Comparison of ENCODE assay signal across 16 cellular contexts in the genomic region with DNA sequence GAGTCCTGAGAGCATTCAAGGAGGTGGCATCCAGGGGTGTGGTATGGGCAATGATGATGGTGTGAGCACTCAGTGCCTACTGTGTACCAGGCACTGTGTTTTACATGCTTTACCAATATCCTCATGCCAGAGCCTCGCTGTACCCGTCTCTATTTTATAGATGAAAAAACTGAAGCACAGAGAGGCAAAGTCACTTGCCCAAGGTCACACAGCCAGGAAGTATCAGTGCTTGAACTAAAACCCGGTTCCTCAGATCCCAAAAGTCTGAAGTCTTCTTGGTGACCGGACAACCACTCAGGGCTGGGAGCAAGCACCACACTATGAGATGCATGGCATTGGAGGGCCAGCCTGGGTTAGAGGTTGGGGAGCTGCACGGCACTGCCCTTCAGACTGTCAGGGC.
DNase-seq lines count a peak whose midpoint lies in the region; ATAC-seq and TF ChIP-seq lines count a peak whose summit lies in the region.
"Had no signal": no experiment of that assay in that cellular context is flagged by ENCODE, and none has a peak within 500 bp of the region (broad histone marks: within the 10 kb centered on the region; RNA-seq: fewer than 3 reads in every experiment).

No MANE protein-coding gene starts in this region.

- H4K12ac ChIP-seq in trophoblast cell (ENCODE audit: low read depth, low read length): no peak overlapping the region

- H3K36me3 ChIP-seq in HEK293 (ENCODE audit: control insufficient read depth in 2 of 2, insufficient read depth in 1 of 2, low read length in 2 of 2) (no peaks in the 10 kb centered on the region), trophoblast cell (ENCODE audit: control insufficient read depth in 1 of 2, insufficient read depth in 2 of 2, low read length in 2 of 2) (no peaks in the 10 kb centered on the region), upper lobe of right lung (no peaks in the 10 kb centered on the region)
- H3K36me3 ChIP-seq: BLaER1 had no signal

- H2BK120ac ChIP-seq in trophoblast cell (ENCODE audit: insufficient read depth, low read length, poor library complexity): no peak overlapping the region

- TF ChIP-seq CTCF in HEK293 (tag by site-specific recombination; IDR thresholded peaks at IDR 0.05): no peak
- TF ChIP-seq CTCF in upper lobe of right lung (IDR thresholded peaks at IDR 0.05): no peak

- ATAC-seq in upper lobe of right lung (peak; percentile 15), GM21576 (IDR thresholded peaks at IDR 0.05; ENCODE audit: unreplicated experiment) (no peak), HG03432 (IDR thresholded peaks at IDR 0.05; ENCODE audit: unreplicated experiment) (no peak)
- ATAC-seq: HCT116 had no signal

- no peak overlapping the region for H3K27ac ChIP-seq in HEK293 (ENCODE audit: extremely low read depth, low read depth, low read length)
- H3K27ac ChIP-seq in trophoblast cell (ENCODE audit: low read depth, low read length): no peak overlapping the region
- no peak overlapping the region for H3K27ac ChIP-seq in upper lobe of right lung
- H3K27ac ChIP-seq: 22Rv1, BLaER1, GM23248 had no signal

- CTCF ChIA-PET in HEK293 (lab: Yijun Ruan, JAX): interaction anchor here (1.0 to 1.3 kb wide), 3 partner anchors 275 to 471 kb away, joined by 3 to 5 read pairs (median 3); no protein-coding TSS in a partner anchor

- intact Hi-C loops in upper lobe of right lung (cut with DNase I): no loop called here

- H3K23ac ChIP-seq in trophoblast cell (ENCODE audit: low read length): no peak overlapping the region

- no peak overlapping the region for H2AFZ ChIP-seq in trophoblast cell (ENCODE audit: insufficient read depth, low read length, poor library complexity)
- H2AFZ ChIP-seq: GM23248 had no signal

- H2BK5ac ChIP-seq in trophoblast cell (ENCODE audit: low read depth, low read length, poor library complexity): no peak overlapping the region

- no peaks in the 10 kb centered on the region for H3K4me1 ChIP-seq in HEK293 (ENCODE audit: control insufficient read depth, insufficient read depth, low read length)
- H3K4me1 ChIP-seq in trophoblast cell (ENCODE audit: control insufficient read depth in 1 of 2, insufficient read depth in 2 of 2, low read length in 2 of 2): peaks cover 0 to 2% of the 10 kb centered on the region in 2 experiments
- H3K4me1 ChIP-seq in upper lobe of right lung: no peaks in the 10 kb centered on the region
- H3K4me1 ChIP-seq: BLaER1 had no signal

- no peaks in the 10 kb centered on the region for H3K27me3 ChIP-seq in trophoblast cell (ENCODE audit: insufficient read depth, low read length)
- H3K27me3 ChIP-seq in upper lobe of right lung: no peaks in the 10 kb centered on the region
- H3K27me3 ChIP-seq: BLaER1 had no signal

- peak overlapping the region; percentile 29 for H3K9ac ChIP-seq in trophoblast cell (ENCODE audit: low read length)
- H3K9ac ChIP-seq: BLaER1, GM23248 had no signal

- H3K79me1 ChIP-seq in trophoblast cell (ENCODE audit: low read length): no peaks in the 10 kb centered on the region

- no peak overlapping the region for H3K18ac ChIP-seq in trophoblast cell (ENCODE audit: low read length)

- H2AK5ac ChIP-seq in trophoblast cell (ENCODE audit: low read length): no peak overlapping the region

- no peak overlapping the region for H4K91ac ChIP-seq in trophoblast cell (ENCODE audit: low read depth, low read length)

- H3K9me3 ChIP-seq in HEK293 (ENCODE audit: control insufficient read depth, insufficient read depth, low read depth, low read length): peaks cover 6% of the 10 kb centered on the region
- no peaks in the 10 kb centered on the region for H3K9me3 ChIP-seq in trophoblast cell (ENCODE audit: insufficient read depth, low read depth, low read length)
- H3K9me3 ChIP-seq in upper lobe of right lung: no peaks in the 10 kb centered on the region
- H3K9me3 ChIP-seq: BLaER1 had no signal

- peak; percentile 39 for DNase-seq in activated effector memory CD4-positive, alpha-beta T cell treated with anti-CD3 and anti-CD28 coated beads, Interleukin-2, amount 50 U/mL, for 16 hours
- no peak for DNase-seq in activated effector memory CD4-positive, alpha-beta T cell treated with Interleukin-2 at 50 U/mL for 16 hours
- no peak for DNase-seq in trophoblast cell
- peak; percentile 20 for DNase-seq in upper lobe of right lung
- DNase-seq in NCI-H446 (lab: John Stamatoyannopoulos, UW): no peak
- DNase-seq: AML-193; Calu3; CD4-positive, CD25-positive, alpha-beta regulatory T cell; DMS 273 treated with DMSO at 0.1 percent for 48 hours; GM23248 had no signal

- no peak overlapping the region for H2BK12ac ChIP-seq in trophoblast cell (ENCODE audit: low read length)

- H3K14ac ChIP-seq in trophoblast cell (ENCODE audit: low read length): no peak overlapping the region

- H3K79me2 ChIP-seq in trophoblast cell (ENCODE audit: control insufficient read depth, insufficient read depth, low read length, poor library complexity): no peaks in the 10 kb centered on the region

- WGBS in trophoblast cell (ENCODE audit: extremely low coverage, insufficient coverage, insufficient read length): no CpG with 5 or more reads among the region's 5 CpGs

- POLR2A ChIA-PET in HEK293 (lab: Yijun Ruan, JAX): no interaction called here

- H3K4ac ChIP-seq in trophoblast cell (ENCODE audit: low read depth, low read length): no peak overlapping the region

- no peak overlapping the region for H3K4me3 ChIP-seq in HEK293 (ENCODE audit: low read depth, low read length)
- H3K4me3 ChIP-seq in trophoblast cell (ENCODE audit: low read depth, low read length): no peak overlapping the region
- no peak overlapping the region for H3K4me3 ChIP-seq in upper lobe of right lung
- H3K4me3 ChIP-seq: BLaER1, GM23248 had no signal

- no peak overlapping the region for H3K4me2 ChIP-seq in trophoblast cell (ENCODE audit: low read length)
- H3K4me2 ChIP-seq: BLaER1 had no signal

- no peak overlapping the region for H4K8ac ChIP-seq in trophoblast cell (ENCODE audit: low read depth, low read length)

TF ChIP-seq in HEK293, 187 proteins besides CTCF, POLR2A, EP300 and RAD21:
- TF ChIP-seq ZNF211 (tag by site-specific recombination; IDR thresholded peaks at IDR 0.05; ENCODE audit: low read depth) (no peak), ZNF768 (tag by site-specific recombination; IDR thresholded peaks at IDR 0.05) (peak; percentile 86)

Comparison
In these comparisons a context has a peak if more than half of its experiments do, and no peak if none do; other contexts are left out.
1. DNase-seq: peak in activated effector memory CD4-positive, alpha-beta T cell treated with anti-CD3 and anti-CD28 coated beads, Interleukin-2, amount 50 U/mL, for 16 hours (single experiment) and upper lobe of right lung (single experiment); none in activated effector memory CD4-positive, alpha-beta T cell treated with Interleukin-2 at 50 U/mL for 16 hours (single experiment), trophoblast cell (0 of 2) and NCI-H446 (0 of 2).